16 cellular contexts compared by ENCODE assay signal in the genomic region with DNA sequence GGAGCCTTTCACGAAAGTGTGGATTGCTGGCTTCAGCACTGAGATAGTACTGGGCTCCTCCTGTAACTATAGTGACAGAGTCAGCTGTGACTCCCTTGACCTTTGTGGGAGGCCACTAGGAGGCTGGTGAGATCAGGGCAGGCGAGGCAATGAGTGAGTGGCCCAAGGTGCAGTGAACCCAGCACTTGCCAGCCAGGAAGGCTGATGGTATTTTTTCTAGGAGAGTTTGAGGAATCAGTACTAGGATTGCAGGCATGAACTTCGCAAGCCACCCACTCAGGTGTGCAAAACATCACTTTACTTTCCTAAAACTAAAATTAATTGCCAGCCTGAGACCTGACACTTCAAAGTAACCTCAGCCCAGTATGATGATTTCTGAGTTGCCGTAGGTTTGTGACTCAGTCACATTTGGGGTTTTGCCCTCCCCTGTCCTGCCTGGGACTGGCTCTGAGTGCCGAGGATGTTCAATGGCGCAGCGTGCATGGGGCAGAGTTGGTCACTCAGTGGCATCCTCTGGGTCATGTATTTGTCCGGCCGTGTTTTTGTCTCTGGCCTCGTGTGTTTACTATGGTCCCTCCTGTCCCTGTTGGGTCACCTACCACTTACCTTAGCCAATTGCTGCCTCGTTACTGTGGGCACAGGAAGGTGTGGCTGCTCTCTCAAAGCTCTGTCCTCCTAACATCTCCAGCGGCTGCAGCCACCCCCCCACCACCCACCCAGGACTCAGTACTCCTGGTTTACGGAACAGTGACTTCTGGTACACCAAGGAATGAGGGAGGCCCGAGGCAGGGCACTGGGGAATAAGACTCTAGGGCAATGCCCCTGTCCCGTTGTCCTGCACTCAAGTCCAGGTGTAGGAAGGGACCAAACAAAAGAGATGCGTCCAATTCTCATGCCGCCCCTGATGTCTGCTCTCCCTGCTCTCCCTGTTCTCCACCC.
DNase-seq lines count a peak whose midpoint lies in the region; ATAC-seq and TF ChIP-seq lines count a peak whose summit lies in the region.
"Had no signal": no experiment of that assay in that cellular context is flagged by ENCODE, and none has a peak within 500 bp of the region (broad histone marks: within the 10 kb centered on the region; RNA-seq: fewer than 3 reads in every experiment).

No MANE protein-coding gene starts in this region.

- no peak overlapping the region for H3K4ac ChIP-seq in IMR-90 (ENCODE audit: low read depth, low read length)

- H3K36me3 Mint-ChIP-seq in activated T-cell treated with anti-CD3 and anti-CD28 coated beads, Interleukin-2, amount 50 U/mL, for 4 hours (ENCODE audit: insufficient read depth) = no peaks in the 10 kb centered on the region
- H3K36me3 Mint-ChIP-seq in activated T-cell treated with anti-CD3 and anti-CD28 coated beads, Interleukin-2, amount 50 U/mL, for 24 hours (ENCODE audit: low read depth) = no peaks in the 10 kb centered on the region

- no peaks in the 10 kb centered on the region for H4K20me1 ChIP-seq in IMR-90 (ENCODE audit: insufficient read depth, low read length)

- H3K4me1 Mint-ChIP-seq in activated T-cell treated with anti-CD3 and anti-CD28 coated beads, Interleukin-2, amount 50 U/mL, for 4 hours (ENCODE audit: low read depth) = peaks cover 11% of the 10 kb centered on the region
- H3K4me1 Mint-ChIP-seq in activated T-cell treated with anti-CD3 and anti-CD28 coated beads, Interleukin-2, amount 50 U/mL, for 24 hours (ENCODE audit: low read depth) = peaks cover 24% of the 10 kb centered on the region

- no peak for TF ChIP-seq RAD21 in IMR-90 (IDR thresholded peaks at IDR 0.05; ENCODE audit: low read length)

- no peaks in the 10 kb centered on the region for H3K9me3 Mint-ChIP-seq in activated T-cell treated with anti-CD3 and anti-CD28 coated beads, Interleukin-2, amount 50 U/mL, for 4 hours
- H3K9me3 Mint-ChIP-seq in activated T-cell treated with anti-CD3 and anti-CD28 coated beads, Interleukin-2, amount 50 U/mL, for 24 hours = no peaks in the 10 kb centered on the region
- H3K9me3 Mint-ChIP-seq: activated CD4-positive, alpha-beta T cell treated with anti-CD3 and anti-CD28 coated beads, Interleukin-2, amount 10 ng/mL, durations not matched to agents 7 days and 5 days; dendritic cell treated with granulocyte-macrophage colony-stimulating factor and Interleukin-4, amounts not matched to agents 40 ng/mL and 50 ng/mL, for 4 days had no signal

- no peak overlapping the region for H2BK120ac ChIP-seq in IMR-90 (ENCODE audit: low read depth, low read length)

- POLR2A ChIA-PET in IMR-90 (lab: Charles Lee; ENCODE audit: unreplicated experiment) = no interaction called here

- H3K79me1 ChIP-seq in IMR-90 (ENCODE audit: low read depth in 1 of 2, low read length in 2 of 2) = no peaks in the 10 kb centered on the region

- TF ChIP-seq EP300 in esophagus muscularis mucosa (IDR thresholded peaks at IDR 0.05) = no peak

- H3K56ac ChIP-seq in IMR-90 (ENCODE audit: extremely low read depth, insufficient read depth, low read length) = no peak overlapping the region

- H4K91ac ChIP-seq in IMR-90 (ENCODE audit: insufficient read depth, low read depth, low read length) = no peak overlapping the region

- H3K9me1 ChIP-seq in IMR-90 (ENCODE audit: insufficient read depth, low read length) = no peaks in the 10 kb centered on the region

- no peak overlapping the region for H2AK5ac ChIP-seq in IMR-90 (ENCODE audit: low read depth, low read length)

- H2BK20ac ChIP-seq in IMR-90 (ENCODE audit: low read depth, low read length) = no peak overlapping the region

- no peak overlapping the region for H3K27ac Mint-ChIP-seq in activated T-cell treated with anti-CD3 and anti-CD28 coated beads, Interleukin-2, amount 50 U/mL, for 24 hours
- H3K27ac Mint-ChIP-seq: activated CD4-positive, alpha-beta T cell treated with anti-CD3 and anti-CD28 coated beads, Interleukin-2, amount 10 ng/mL, durations not matched to agents 7 days and 5 days had no signal

- CTCF ChIA-PET in IMR-90 (lab: Yijun Ruan, JAX) = interaction anchor here (1.2 kb wide), 1 partner anchor 10 kb away, joined by 3 read pairs; no protein-coding TSS in a partner anchor

- no peak overlapping the region for H3K27ac ChIP-seq in IMR-90 (ENCODE audit: insufficient read depth, low read length)
- no peak overlapping the region for H3K27ac ChIP-seq in esophagus muscularis mucosa (replicated peaks in 1 of 4)
- H3K27ac ChIP-seq: ovary had no signal

- TF ChIP-seq CTCF in IMR-90 (conservative IDR thresholded peaks at IDR 0.05; ENCODE audit: low read depth, low read length) = no peak
- TF ChIP-seq CTCF in esophagus muscularis mucosa (IDR thresholded peaks at IDR 0.05) = no peak

- no peak overlapping the region for H3K9ac ChIP-seq in IMR-90 (ENCODE audit: low read depth, low read length)

- no peak overlapping the region for H2AK9ac ChIP-seq in IMR-90 (replicated peaks; ENCODE audit: low read depth, low read length, poor library complexity)

- no peak overlapping the region for H3K4me3 Mint-ChIP-seq in activated T-cell treated with anti-CD3 and anti-CD28 coated beads, Interleukin-2, amount 50 U/mL, for 4 hours
- H3K4me3 Mint-ChIP-seq in activated T-cell treated with anti-CD3 and anti-CD28 coated beads, Interleukin-2, amount 50 U/mL, for 24 hours = no peak overlapping the region
- H3K4me3 Mint-ChIP-seq: activated CD4-positive, alpha-beta T cell treated with anti-CD3 and anti-CD28 coated beads, Interleukin-2, amount 10 ng/mL, durations not matched to agents 7 days and 5 days; dendritic cell treated with granulocyte-macrophage colony-stimulating factor and Interleukin-4, amounts not matched to agents 40 ng/mL and 50 ng/mL, for 4 days had no signal

- no peak overlapping the region for H4K5ac ChIP-seq in IMR-90 (ENCODE audit: low read depth, low read length)

- no peak overlapping the region for H2BK5ac ChIP-seq in IMR-90 (ENCODE audit: low read depth, low read length, poor library complexity, severe bottlenecking)

- no peak overlapping the region for H2BK15ac ChIP-seq in IMR-90 (ENCODE audit: low read depth, low read length)

- H3K4me3 ChIP-seq in IMR-90 (ENCODE audit: insufficient read depth, low read depth, low read length) = no peak overlapping the region
- H3K4me3 ChIP-seq in esophagus muscularis mucosa = no peak overlapping the region
- H3K4me3 ChIP-seq: ovary, smooth muscle cell had no signal

- H3K27me3 Mint-ChIP-seq in activated T-cell treated with anti-CD3 and anti-CD28 coated beads, Interleukin-2, amount 50 U/mL, for 4 hours (ENCODE audit: low read depth) = no peaks in the 10 kb centered on the region
- no peaks in the 10 kb centered on the region for H3K27me3 Mint-ChIP-seq in activated T-cell treated with anti-CD3 and anti-CD28 coated beads, Interleukin-2, amount 50 U/mL, for 24 hours
- H3K27me3 Mint-ChIP-seq: activated CD4-positive, alpha-beta T cell treated with anti-CD3 and anti-CD28 coated beads, Interleukin-2, amount 10 ng/mL, durations not matched to agents 7 days and 5 days; dendritic cell treated with granulocyte-macrophage colony-stimulating factor and Interleukin-4, amounts not matched to agents 40 ng/mL and 50 ng/mL, for 4 days had no signal

- BruUV-seq in IMR-90 (replicated peaks; lab: Mats Ljungman, UMichigan) = no TSS peak

- H2AFZ ChIP-seq in IMR-90 (replicated peaks; ENCODE audit: low read length, poor library complexity) = no peak overlapping the region

- DNase-seq in activated T-cell treated with anti-CD3 and anti-CD28 coated beads, Interleukin-2, amount 50 U/mL, for 4 hours = no peak
- no peak for DNase-seq in activated T-cell treated with anti-CD3 and anti-CD28 coated beads, Interleukin-2, amount 50 U/mL, for 24 hours
- DNase-seq in IMR-90 (no peak), esophagus muscularis mucosa (ENCODE audit: extremely low spot score) (peak; percentile 80), sciatic nerve (ENCODE audit: low spot score) (peak; percentile 49), Ammon's horn (ENCODE audit: low spot score) (no peak)
- DNase-seq: activated CD4-positive, alpha-beta T cell treated with anti-CD3 and anti-CD28 coated beads, Interleukin-2, amount 10 ng/mL, durations not matched to agents 7 days and 5 days; activated gamma-delta T cell treated with Interleukin-2 at 50 U/mL for 16 hours; Calu3; NCI-H1092 treated with DMSO at 0.1 percent for 48 hours; ovary had no signal

- 98% methylated on average over 6 of the region's 17 CpGs; no CpG with 5 or more reads in 1 of the 2 experiments for WGBS in IMR-90 (ENCODE audit: extremely low coverage in 2 of 2, insufficient read length in 1 of 2), 2 experiments
- 96% methylated on average over 15 of the region's 17 CpGs for WGBS in esophagus muscularis mucosa

- no peak overlapping the region for H4K8ac ChIP-seq in IMR-90 (ENCODE audit: low read depth in 2 of 2, low read length in 2 of 2)

- in situ Hi-C loops in IMR-90 (cut with MboI; ENCODE audit: low sequenced_read_pairs) = loop anchor here (25.0 kb wide), 1 partner anchor 581 kb away; no protein-coding TSS in a partner anchor

- no peak for TF ChIP-seq POLR2A in IMR-90 (IDR thresholded peaks at IDR 0.05; ENCODE audit: low read depth, low read length)
- no peak for TF ChIP-seq POLR2A in esophagus muscularis mucosa (IDR thresholded peaks at IDR 0.05; ENCODE audit: low read depth)

- no peak overlapping the region for H3K23ac ChIP-seq in IMR-90 (ENCODE audit: low read depth, low read length)

- H3K36me3 ChIP-seq in IMR-90 (ENCODE audit: control insufficient read depth, insufficient read depth, low read length) (no peaks in the 10 kb centered on the region), esophagus muscularis mucosa (no peaks in the 10 kb centered on the region)
- H3K36me3 ChIP-seq: ovary had no signal

- intact Hi-C loops in IMR-90 (cut with micrococcal nuclease) (loop anchor here (10.0 kb wide), 1 partner anchor 584 kb away; no protein-coding TSS in a partner anchor), esophagus muscularis mucosa (cut with DNase I) (no loop called here), sciatic nerve (cut with DNase I) (no loop called here)

- H3K4me1 ChIP-seq in IMR-90 (ENCODE audit: control insufficient read depth, insufficient read depth, low read length) (peaks cover 2% of the 10 kb centered on the region; the same call in 1 of the 2 replicates), esophagus muscularis mucosa (peaks cover 0 to 4% (median 0%) of the 10 kb centered on the region in 4 donors)

- H3K9me3 ChIP-seq in IMR-90 (ENCODE audit: control insufficient read depth, insufficient read depth, low read length) = no peaks in the 10 kb centered on the region
- H3K9me3 ChIP-seq in esophagus muscularis mucosa = no peaks in the 10 kb centered on the region
- H3K9me3 ChIP-seq: ovary had no signal

- dilution Hi-C loops in IMR-90 (cut with HindIII; ENCODE audit: low sequenced_read_pairs, unreplicated experiment) = no loop called here

- H3K27me3 ChIP-seq in IMR-90 (ENCODE audit: control insufficient read depth, insufficient read depth, low read length) (no peaks in the 10 kb centered on the region), esophagus muscularis mucosa (no peaks in the 10 kb centered on the region)
- H3K27me3 ChIP-seq: ovary had no signal

- no peak overlapping the region for H3K18ac ChIP-seq in IMR-90 (ENCODE audit: low read depth, low read length)

- ATAC-seq in activated T-cell treated with anti-CD3 and anti-CD28 coated beads, Interleukin-2, amount 50 U/mL, for 4 hours = peak; percentile 46 to 64
- ATAC-seq in IMR-90 (ENCODE audit: low read depth) (peak; percentile 54), sciatic nerve (no peak), GM21423 (IDR thresholded peaks at IDR 0.05; ENCODE audit: unreplicated experiment) (no peak), GM18498 (IDR thresholded peaks at IDR 0.05; ENCODE audit: unreplicated experiment) (no peak)
- ATAC-seq: esophagus mucosa had no signal

- H3K4me2 ChIP-seq in IMR-90 (ENCODE audit: low read depth, low read length) = no peak overlapping the region
- H3K4me2 ChIP-seq: smooth muscle cell had no signal

- H3K14ac ChIP-seq in IMR-90 (replicated peaks; ENCODE audit: low read depth, low read length) = no peak overlapping the region

Comparison
In these comparisons a context has a peak if more than half of its experiments do, and no peak if none do; other contexts are left out.
1. ATAC-seq: peak in activated T-cell treated with anti-CD3 and anti-CD28 coated beads, Interleukin-2, amount 50 U/mL, for 4 hours (2 of 2) and IMR-90 (single experiment); none in sciatic nerve (single experiment), GM21423 (single experiment) and GM18498 (single experiment).
2. DNase-seq: peak in esophagus muscularis mucosa (single experiment) and sciatic nerve (single experiment); none in activated T-cell treated with anti-CD3 and anti-CD28 coated beads, Interleukin-2, amount 50 U/mL, for 4 hours (single experiment), activated T-cell treated with anti-CD3 and anti-CD28 coated beads, Interleukin-2, amount 50 U/mL, for 24 hours (single experiment), IMR-90 (single experiment) and Ammon's horn (single experiment).